Comparison of ENCODE assay signal across 8 cellular contexts in genomic region chrX:108001218-108001814, GRCh38. TPM values are rescaled to one million over a fixed set of nuclear protein-coding genes. Genes with fewer than 3 reads are reported as not detected.
A peak's percentile ranks its signal among the peaks of the same experiment; 100 is the strongest.
DNase-seq lines count a peak whose midpoint lies in the region; ATAC-seq, FAIRE-seq and TF ChIP-seq lines count a peak whose summit lies in the region.

No MANE protein-coding gene starts in this region.

- WGBS in smooth muscle cell (ENCODE audit: low lambda C conversion rate), result 46% methylated on average over 11 of the region's 11 CpGs

- peaks cover 6% of the 10 kb centered on the region for H3K9me3 Mint-ChIP-seq in activated T-cell treated with anti-CD3 and anti-CD28 coated beads, Interleukin-2, amount 50 U/mL, for 24 hours

- H3K4me2 ChIP-seq in PC-3 (ENCODE audit: low read length) (peak overlapping the region; percentile 57; the same call in 1 of the 2 replicates), endothelial cell of umbilical vein (ENCODE audit: insufficient read depth, low read length) (no peak overlapping the region), smooth muscle cell (no peak overlapping the region)

- BruUV-seq in PC-3 (replicated peaks; lab: Mats Ljungman, UMichigan), result no TSS peak
- BruUV-seq in endothelial cell of umbilical vein (replicated peaks; lab: Mats Ljungman, UMichigan), result no TSS peak

- no peak for TF ChIP-seq POLR2A in endothelial cell of umbilical vein (IDR thresholded peaks at IDR 0.05; ENCODE audit: low read depth, low read length)

- intact Hi-C loops in PC-3 (cut with micrococcal nuclease), result no loop called here
- intact Hi-C loops in endothelial cell of umbilical vein (cut with micrococcal nuclease), result loop anchor here (1.0 to 5.0 kb wide), 2 partner anchors 71 to 974 kb away; no protein-coding TSS in a partner anchor

- H3K4me1 ChIP-seq in PC-3 (ENCODE audit: insufficient read depth, low read length), result peaks cover 6% of the 10 kb centered on the region
- no peaks in the 10 kb centered on the region for H3K4me1 ChIP-seq in endothelial cell of umbilical vein (ENCODE audit: control insufficient read depth, extremely low read depth, insufficient read depth, low read length)
- no peaks in the 10 kb centered on the region for H3K4me1 ChIP-seq in smooth muscle cell (ENCODE audit: low read depth)

- peaks cover 61% of the 10 kb centered on the region for H3K27me3 Mint-ChIP-seq in activated T-cell treated with anti-CD3 and anti-CD28 coated beads, Interleukin-2, amount 50 U/mL, for 24 hours

- H3K9ac ChIP-seq in PC-3 (ENCODE audit: low read length), result no peak overlapping the region
- no peak overlapping the region for H3K9ac ChIP-seq in endothelial cell of umbilical vein (replicated peaks; ENCODE audit: extremely low read depth, insufficient read depth, low read length)
- H3K9ac ChIP-seq in smooth muscle cell (ENCODE audit: low read depth), result no peak overlapping the region

- H3K4me1 Mint-ChIP-seq in activated T-cell treated with anti-CD3 and anti-CD28 coated beads, Interleukin-2, amount 50 U/mL, for 24 hours (ENCODE audit: low read depth), result peaks cover 4% of the 10 kb centered on the region

- H3F3A ChIP-seq in PC-3 (ENCODE audit: low read length, unreplicated experiment) (no peaks in the 10 kb centered on the region), smooth muscle cell (ENCODE audit: low read depth) (no peaks in the 10 kb centered on the region)

- no peaks in the 10 kb centered on the region for H3K9me1 ChIP-seq in endothelial cell of umbilical vein (replicated peaks; ENCODE audit: control insufficient read depth, extremely low read depth, insufficient read depth, low read length)

- CTCF ChIA-PET in PC-3 (lab: Charles Lee) (interaction anchor here (0.9 kb wide), 1 partner anchor 25 kb away, joined by 3 read pairs; no protein-coding TSS in a partner anchor), endothelial cell of umbilical vein (lab: Charles Lee) (interaction anchor here (0.7 to 2.6 kb wide), 15 partner anchors 9 to 976 kb away, joined by 3 to 9 read pairs (median 3); no protein-coding TSS in a partner anchor)

- peak; percentile 82 for FAIRE-seq in endothelial cell of umbilical vein (lab: Jason Lieb, UNC)

- H3K27ac Mint-ChIP-seq in activated T-cell treated with anti-CD3 and anti-CD28 coated beads, Interleukin-2, amount 50 U/mL, for 24 hours, result no peak overlapping the region

- H3K27ac ChIP-seq in PC-3 (ENCODE audit: low read length) (no peak overlapping the region), endothelial cell of umbilical vein (ENCODE audit: insufficient read depth, low read depth, low read length) (no peak overlapping the region), smooth muscle cell (ENCODE audit: low read depth) (no peak overlapping the region)

- ATAC-seq in GM21381 (IDR thresholded peaks at IDR 0.05; ENCODE audit: unreplicated experiment), result peak; percentile 82
- peak; percentile 92 for ATAC-seq in PC-3
- no peak for ATAC-seq in HG02938 (IDR thresholded peaks at IDR 0.05; ENCODE audit: unreplicated experiment)

- no peaks in the 10 kb centered on the region for H3K9me3 ChIP-seq in PC-3 (ENCODE audit: low read length)
- H3K9me3 ChIP-seq in endothelial cell of umbilical vein (replicated peaks; ENCODE audit: control insufficient read depth, insufficient read depth, low read length), result no peaks in the 10 kb centered on the region
- H3K9me3 ChIP-seq in smooth muscle cell (replicated peaks; ENCODE audit: low read depth), result no peaks in the 10 kb centered on the region

- H3K27me3 ChIP-seq in PC-3 (ENCODE audit: low read length) (no peaks in the 10 kb centered on the region), endothelial cell of umbilical vein (ENCODE audit: control insufficient read depth in 2 of 2, insufficient read depth in 2 of 2, low read length in 2 of 2) (peaks cover 0 to 7% of the 10 kb centered on the region in 2 experiments), smooth muscle cell (ENCODE audit: low read depth) (no peaks in the 10 kb centered on the region)

- DNase-seq in activated T-cell treated with anti-CD3 and anti-CD28 coated beads, Interleukin-2, amount 50 U/mL, for 1 hour, result peak; percentile 33
- DNase-seq in activated T-cell treated with anti-CD3 and anti-CD28 coated beads, Interleukin-2, amount 50 U/mL, for 24 hours, result no peak
- peak; percentile 49 for DNase-seq in HT-29 (ENCODE audit: low spot score)
- DNase-seq in PC-3, result peak; percentile 83
- DNase-seq in endothelial cell of umbilical vein (ENCODE audit: low read depth, low spot score), result peak; percentile 34
- no peak for DNase-seq in smooth muscle cell (lab: John Stamatoyannopoulos, UW; ENCODE audit: unreplicated experiment)

- TF ChIP-seq CTCF in PC-3 (conservative IDR thresholded peaks at IDR 0.05; ENCODE audit: low read depth, low read length), result peak; percentile 68
- TF ChIP-seq CTCF in endothelial cell of umbilical vein (IDR thresholded peaks at IDR 0.05; ENCODE audit: extremely low read depth in 1 of 2, insufficient read depth in 1 of 2, low read depth in 1 of 2, low read length in 2 of 2), result peak; percentile 35 to 58
- TF ChIP-seq CTCF in smooth muscle cell (IDR thresholded peaks at IDR 0.05; ENCODE audit: borderline replicate concordance, insufficient read depth, poor library complexity, severe bottlenecking), result peak; percentile 40

- H2AFZ ChIP-seq in PC-3 (ENCODE audit: low read length) (peak overlapping the region; percentile 65), endothelial cell of umbilical vein (ENCODE audit: low read depth, low read length) (peak overlapping the region; percentile 54), smooth muscle cell (ENCODE audit: low read depth) (no peak overlapping the region)

- H3K79me2 ChIP-seq in PC-3 (ENCODE audit: low read length), result no peaks in the 10 kb centered on the region
- no peaks in the 10 kb centered on the region for H3K79me2 ChIP-seq in endothelial cell of umbilical vein (ENCODE audit: control insufficient read depth, insufficient read depth, low read length)
- H3K79me2 ChIP-seq in smooth muscle cell (ENCODE audit: low read depth), result no peaks in the 10 kb centered on the region

- no peaks in the 10 kb centered on the region for H3K9me2 ChIP-seq in PC-3 (replicated peaks; ENCODE audit: low read length)

- no peak overlapping the region for H3K4me3 Mint-ChIP-seq in activated T-cell treated with anti-CD3 and anti-CD28 coated beads, Interleukin-2, amount 50 U/mL, for 24 hours

- no peaks in the 10 kb centered on the region for H3K36me3 Mint-ChIP-seq in activated T-cell treated with anti-CD3 and anti-CD28 coated beads, Interleukin-2, amount 50 U/mL, for 24 hours (ENCODE audit: low read depth)

- H4K20me1 ChIP-seq in PC-3 (ENCODE audit: low read length) (no peaks in the 10 kb centered on the region), endothelial cell of umbilical vein (replicated peaks; ENCODE audit: control insufficient read depth, extremely low read depth, insufficient read depth, low read length) (no peaks in the 10 kb centered on the region), smooth muscle cell (ENCODE audit: low read depth) (no peaks in the 10 kb centered on the region)

- POLR2A ChIA-PET in PC-3 (lab: Charles Lee; ENCODE audit: unreplicated experiment) (interaction anchor here (0.6 kb wide), 1 partner anchor 108 kb away, joined by 4 read pairs; no protein-coding TSS in a partner anchor), endothelial cell of umbilical vein (lab: Charles Lee) (no interaction called here)

- H3K36me3 ChIP-seq in PC-3 (ENCODE audit: low read depth, low read length) (no peaks in the 10 kb centered on the region), endothelial cell of umbilical vein (ENCODE audit: control insufficient read depth in 2 of 2, extremely low read depth in 1 of 2, insufficient read depth in 2 of 2, low read length in 2 of 2) (no peaks in the 10 kb centered on the region), smooth muscle cell (ENCODE audit: low read depth) (no peaks in the 10 kb centered on the region)

- no peak overlapping the region for H3K4me3 ChIP-seq in PC-3 (ENCODE audit: low read length)
- no peak overlapping the region for H3K4me3 ChIP-seq in endothelial cell of umbilical vein (replicated peaks in 1 of 3; ENCODE audit: insufficient read depth in 1 of 3, low read depth in 1 of 3, low read length in 3 of 3)
- H3K4me3 ChIP-seq in smooth muscle cell, result no peak overlapping the region

- dilution Hi-C loops in endothelial cell of umbilical vein (cut with MboI; ENCODE audit: extremely low pct_ligation_motif_present, low sequenced_read_pairs), result no loop called here

TF ChIP-seq in endothelial cell of umbilical vein, 7 proteins besides CTCF, POLR2A, EP300 and RAD21:
- TF ChIP-seq MYC (IDR thresholded peaks at IDR 0.05; ENCODE audit: low read depth, low read length) (no peak), GATA2 (IDR thresholded peaks at IDR 0.05; ENCODE audit: insufficient read depth, insufficient read length, low read depth, low read length) (no peak)

RNA-seq across cellular contexts. Expression of gene TEX13B, which starts 19.1 kb away (rescaled TPM):
- not detected in 2 replicates for total RNA-seq in HT-29 (2014; rRNA removed; shearing (Covaris generic))
- total RNA-seq in PC-3 (2014; rRNA removed), result not detected in 2 replicates
- not detected in 2 replicates for total RNA-seq in endothelial cell of umbilical vein
- not detected in 2 replicates for polyA plus RNA-seq in endothelial cell of umbilical vein
- polyA plus RNA-seq in endothelial cell of umbilical vein (2011; cell fraction: cytosol; rRNA removed), result not detected in 2 replicates
- polyA plus RNA-seq in endothelial cell of umbilical vein (2011; cell fraction: nucleus; rRNA removed), result not detected in 2 replicates
- polyA plus RNA-seq in endothelial cell of umbilical vein (2012), result not detected in 2 replicates
- not detected in 2 replicates for polyA minus RNA-seq in endothelial cell of umbilical vein
- not detected for polyA minus RNA-seq in endothelial cell of umbilical vein (2011; cell fraction: cytosol; rRNA and poly(A)+ RNA removed)
- polyA minus RNA-seq in endothelial cell of umbilical vein (2011; cell fraction: nucleus; rRNA and poly(A)+ RNA removed), result not detected in 2 replicates
- not detected in 2 replicates for total RNA-seq in smooth muscle cell
- not detected in 2 replicates for polyA plus RNA-seq in smooth muscle cell

RNA-seq across cellular contexts. Expression of gene VSIG1, which starts 43.5 kb away (rescaled TPM):
- total RNA-seq in HT-29 (2014; rRNA removed; shearing (Covaris generic)), result 0.26 TPM in 1 of 2 replicates, not detected in the other
- total RNA-seq in PC-3 (2014; rRNA removed) (0.84 and 4.8 TPM in 2 replicates), endothelial cell of umbilical vein (2.1 and 2.6 TPM in 2 replicates), smooth muscle cell (0.36 TPM in 1 of 2 replicates, not detected in the other)
- polyA plus RNA-seq in endothelial cell of umbilical vein (1.5 and 3.5 TPM in 2 replicates), smooth muscle cell (0.20 TPM in 1 of 2 replicates, not detected in the other)
- 2.1 and 2.8 TPM in 2 replicates for polyA plus RNA-seq in endothelial cell of umbilical vein (2011; cell fraction: cytosol; rRNA removed)
- 3.0 and 4.1 TPM in 2 replicates for polyA plus RNA-seq in endothelial cell of umbilical vein (2011; cell fraction: nucleus; rRNA removed)
- polyA plus RNA-seq in endothelial cell of umbilical vein (2012), result 2.3 and 4.1 TPM in 2 replicates
- polyA minus RNA-seq in endothelial cell of umbilical vein, result 1.3 and 3.1 TPM in 2 replicates
- not detected for polyA minus RNA-seq in endothelial cell of umbilical vein (2011; cell fraction: cytosol; rRNA and poly(A)+ RNA removed)
- polyA minus RNA-seq in endothelial cell of umbilical vein (2011; cell fraction: nucleus; rRNA and poly(A)+ RNA removed), result 0.91 and 1.3 TPM in 2 replicates

Comparison
In these comparisons a context has a peak if more than half of its experiments do, and no peak if none do; other contexts are left out.
1. DNase-seq: peak in activated T-cell treated with anti-CD3 and anti-CD28 coated beads, Interleukin-2, amount 50 U/mL, for 1 hour (single experiment), HT-29 (single experiment), PC-3 (single experiment) and endothelial cell of umbilical vein (single experiment); none in activated T-cell treated with anti-CD3 and anti-CD28 coated beads, Interleukin-2, amount 50 U/mL, for 24 hours (single experiment) and smooth muscle cell (single experiment).
2. Peak in every context shown above with its lines, with median percentiles within 50 percentile points of each other: CTCF ChIP-seq.